20 cellular contexts compared by ENCODE assay signal in genomic region chr1:209230319-209230718, GRCh38.
"Had no signal": no experiment of that assay in that cellular context is flagged by ENCODE, and none has a peak within 500 bp of the region (broad histone marks: within the 10 kb centered on the region; RNA-seq: fewer than 3 reads in every experiment).

No MANE protein-coding gene starts in this region.

- H3K27ac ChIP-seq: dorsolateral prefrontal cortex, ovary, psoas muscle, sigmoid colon, testis, tibial artery had no signal

- H3K27me3 ChIP-seq: ovary, testis had no signal

- FAIRE-seq: colon, kidney had no signal

- DNase-seq: dorsolateral prefrontal cortex; effector CD4-positive, alpha-beta T cell; foreskin melanocyte; kidney; natural killer cell; occipital lobe; ovary; posterior cingulate gyrus; psoas muscle; right cardiac atrium; sigmoid colon; stimulated activated CD4-positive, alpha-beta T cell treated with anti-CD3 and anti-CD28 coated beads, Interleukin-4, amount 100 ng/mL, for 4 hours; stimulated activated naive CD8-positive, alpha-beta T cell treated with anti-CD3 and anti-CD28 coated beads, Interleukin-15, Interleukin-2, amounts not matched to agents 100 U/mL and 50 U/mL, for 24 hours; substantia nigra; testis; tibial artery had no signal

- H3K36me3 ChIP-seq: ovary, sigmoid colon, tibial artery had no signal

- H3K4me3 ChIP-seq: dorsolateral prefrontal cortex, lung, ovary, psoas muscle, sigmoid colon, testis, tibial artery had no signal

- H3K4me1 ChIP-seq: psoas muscle, sigmoid colon, testis, tibial artery had no signal

- ATAC-seq: left lobe of liver; natural killer cell; psoas muscle; right cardiac atrium; stimulated activated memory B cell treated with anti-CD40 and anti-IgM and Interleukin-4, amounts not matched to agents 10 μg/mL and 1 μg/mL and 100 μg/mL, for 72 hours; stimulated activated naive CD8-positive, alpha-beta T cell treated with anti-CD3 and anti-CD28 coated beads, Interleukin-15, Interleukin-2, amounts not matched to agents 100 U/mL and 50 U/mL, for 24 hours had no signal

- H3K9me3 ChIP-seq: psoas muscle, testis had no signal
